In the genomic region with DNA sequence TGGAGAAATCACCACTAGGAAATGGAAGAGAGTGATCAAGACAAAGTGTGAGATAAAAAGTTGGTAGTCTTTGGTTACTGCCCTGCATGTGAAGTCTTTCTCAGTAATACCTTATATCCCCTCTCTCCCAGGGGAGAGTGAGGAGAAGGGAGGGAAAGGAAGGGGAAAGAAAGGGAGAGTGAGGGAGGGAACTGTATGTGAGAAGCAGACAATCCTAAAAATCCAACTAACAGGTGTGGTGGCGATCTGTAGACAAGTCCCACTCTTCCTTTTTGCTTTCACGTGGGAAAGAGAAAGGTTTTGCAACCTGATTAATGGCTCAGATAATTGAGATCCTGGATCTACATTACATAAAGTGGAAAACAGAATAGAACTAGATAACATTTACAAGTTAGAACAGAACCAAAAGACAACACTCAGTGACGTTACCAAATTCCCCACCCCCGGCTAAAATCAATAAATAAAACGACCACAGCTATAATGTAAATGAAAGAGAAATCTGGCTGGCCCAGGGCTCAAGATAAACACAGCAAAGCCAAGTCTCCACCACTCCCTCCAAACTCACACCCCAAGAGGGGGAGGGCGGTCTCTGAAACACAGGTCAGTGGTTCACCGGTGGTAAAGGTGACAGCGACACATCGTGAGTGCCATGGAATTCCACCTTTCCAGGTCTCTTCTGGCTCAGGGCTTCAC, we compare ENCODE assay signal across 24 cellular contexts. TPM values are rescaled to one million over a fixed set of nuclear protein-coding genes. Genes with fewer than 3 reads are reported as not detected.
"Had no signal": no experiment of that assay in that cellular context is flagged by ENCODE, and none has a peak within 500 bp of the region (broad histone marks: within the 10 kb centered on the region; RNA-seq: fewer than 3 reads in every experiment).

No MANE protein-coding gene starts in this region.

- H3K27ac Mint-ChIP-seq: activated B cell treated with CpG ODN at 0.5 μM for 24 hours; activated CD4-positive, alpha-beta T cell treated with anti-CD3 and anti-CD28 coated beads for 36 hours; activated naive CD8-positive, alpha-beta T cell treated with anti-CD3 and anti-CD28 coated beads for 36 hours; effector memory CD8-positive, alpha-beta T cell; immature natural killer cell; mesothelial cell of epicardium; naive thymus-derived CD8-positive, alpha-beta T cell had no signal

- H3K4me3 ChIP-seq: colonic mucosa, dorsolateral prefrontal cortex, left lung, psoas muscle, tibial nerve had no signal

- H3K9me3 Mint-ChIP-seq: activated B cell treated with CpG ODN at 0.5 μM for 24 hours; activated naive CD8-positive, alpha-beta T cell treated with anti-CD3 and anti-CD28 coated beads for 36 hours; activated T-cell treated with anti-CD3 and anti-CD28 coated beads, Interleukin-2, amount 50 U/mL, for 4 hours; effector memory CD8-positive, alpha-beta T cell; mesothelial cell of epicardium; naive thymus-derived CD8-positive, alpha-beta T cell had no signal

- ATAC-seq: activated CD4-positive, alpha-beta T cell treated with anti-CD3 and anti-CD28 coated beads for 36 hours; activated T-cell treated with anti-CD3 and anti-CD28 coated beads, Interleukin-2, amount 50 U/mL, for 4 hours; effector memory CD8-positive, alpha-beta T cell; esophagus mucosa; left lung; naive thymus-derived CD8-positive, alpha-beta T cell; psoas muscle; right cardiac atrium; stimulated activated naive CD8-positive, alpha-beta T cell treated with anti-CD3 and anti-CD28 coated beads, Interleukin-15, Interleukin-2, amounts not matched to agents 100 U/mL and 50 U/mL, for 24 hours had no signal

- H3K4me3 Mint-ChIP-seq: activated B cell treated with CpG ODN at 0.5 μM for 24 hours; activated CD4-positive, alpha-beta T cell treated with anti-CD3 and anti-CD28 coated beads for 36 hours; activated naive CD8-positive, alpha-beta T cell treated with anti-CD3 and anti-CD28 coated beads for 36 hours; activated T-cell treated with anti-CD3 and anti-CD28 coated beads, Interleukin-2, amount 50 U/mL, for 4 hours; effector memory CD8-positive, alpha-beta T cell; immature natural killer cell; mesothelial cell of epicardium; naive thymus-derived CD8-positive, alpha-beta T cell had no signal

- H3K27me3 ChIP-seq: colonic mucosa, dorsolateral prefrontal cortex, left lung, tibial nerve had no signal

- H3K36me3 Mint-ChIP-seq: activated naive CD8-positive, alpha-beta T cell treated with anti-CD3 and anti-CD28 coated beads for 36 hours; immature natural killer cell; mesothelial cell of epicardium; naive thymus-derived CD8-positive, alpha-beta T cell had no signal

- H3K4me1 ChIP-seq: colonic mucosa, psoas muscle had no signal

- H3K9me3 ChIP-seq: colonic mucosa, left lung, psoas muscle, tibial nerve had no signal

- H3K4me1 Mint-ChIP-seq: activated B cell treated with CpG ODN at 0.5 μM for 24 hours; activated CD4-positive, alpha-beta T cell treated with anti-CD3 and anti-CD28 coated beads for 36 hours; activated naive CD8-positive, alpha-beta T cell treated with anti-CD3 and anti-CD28 coated beads for 36 hours; immature natural killer cell; naive thymus-derived CD8-positive, alpha-beta T cell had no signal

- H3K36me3 ChIP-seq: colonic mucosa, left lung, tibial nerve had no signal

- DNase-seq: activated B cell treated with CpG ODN at 0.5 μM for 24 hours; activated CD4-positive, alpha-beta T cell treated with anti-CD3 and anti-CD28 coated beads for 36 hours; activated CD4-positive, alpha-beta T cell treated with anti-CD3 and anti-CD28 coated beads, Interleukin-2, amount 50 U/mL, for 48 hours; activated CD8-positive, alpha-beta memory T cell treated with anti-CD3 and anti-CD28 coated beads, Interleukin-2, amount 50 U/mL, for 48 hours; activated naive CD4-positive, alpha-beta T cell treated with Interleukin-2 at 50 U/mL for 16 hours; activated naive CD8-positive, alpha-beta T cell treated with anti-CD3 and anti-CD28 coated beads for 36 hours; activated T-cell treated with anti-CD3 and anti-CD28 coated beads, Interleukin-2, amount 50 U/mL, for 4 hours; colonic mucosa; dorsolateral prefrontal cortex; effector memory CD8-positive, alpha-beta T cell; foreskin melanocyte; immature natural killer cell; left lung; naive thymus-derived CD8-positive, alpha-beta T cell; psoas muscle; right cardiac atrium; stimulated activated CD4-positive, alpha-beta T cell treated with anti-CD3 and anti-CD28 coated beads, Interleukin-4, amount 100 ng/mL, for 4 hours; stimulated activated naive CD8-positive, alpha-beta T cell treated with anti-CD3 and anti-CD28 coated beads, Interleukin-15, Interleukin-2, amounts not matched to agents 100 U/mL and 50 U/mL, for 24 hours; T1000 had no signal

- H3K27ac ChIP-seq: colonic mucosa, left lung, psoas muscle had no signal

RNA-seq across cellular contexts. Expression of gene APCDD1, which starts 10.0 kb away (rescaled TPM):
- total RNA-seq: activated CD4-positive, alpha-beta T cell treated with anti-CD3 and anti-CD28 coated beads for 36 hours; activated CD8-positive, alpha-beta memory T cell treated with anti-CD3 and anti-CD28 coated beads for 36 hours; activated naive CD8-positive, alpha-beta T cell treated with anti-CD3 and anti-CD28 coated beads for 36 hours; lung microvascular endothelial cell; naive thymus-derived CD8-positive, alpha-beta T cell had no signal
- polyA plus RNA-seq: naive thymus-derived CD8-positive, alpha-beta T cell had no signal
